In genomic region chrX:12159799-12160198, GRCh38 we compare ENCODE assay signal across 1 cellular context.
TF ChIP-seq lines count a peak whose summit lies in the region.

No MANE protein-coding gene starts in this region.

TF ChIP-seq in HEK293, 187 proteins besides CTCF, POLR2A, EP300 and RAD21 (continued from another document and continues in another):
- TF ChIP-seq ZBTB10 (tag by site-specific recombination; IDR thresholded peaks at IDR 0.05) (no peak), SP7 (tag by site-specific recombination; IDR thresholded peaks at IDR 0.05) (peak; percentile 69), PRDM2 (tag by site-specific recombination; IDR thresholded peaks at IDR 0.05; ENCODE audit: borderline replicate concordance) (no peak), ZNF514 (tag by site-specific recombination; IDR thresholded peaks at IDR 0.05) (no peak), SCRT1 (tag by site-specific recombination; IDR thresholded peaks at IDR 0.05; ENCODE audit: borderline replicate concordance) (no peak), ZNF558 (tag by site-specific recombination; IDR thresholded peaks at IDR 0.05) (no peak), ZNF48 (tag by site-specific recombination; IDR thresholded peaks at IDR 0.05) (no peak), ZBTB7A (tag by site-specific recombination; IDR thresholded peaks at IDR 0.05; ENCODE audit: low read depth) (no peak), REST (tag by site-specific recombination; IDR thresholded peaks at IDR 0.05) (no peak), ZFP3 (tag by site-specific recombination; IDR thresholded peaks at IDR 0.05; ENCODE audit: low read depth) (no peak), PRDM6 (tag by site-specific recombination; IDR thresholded peaks at IDR 0.05) (no peak), ZNF658 (tag by site-specific recombination; IDR thresholded peaks at IDR 0.05) (no peak), PRDM10 (tag by site-specific recombination; IDR thresholded peaks at IDR 0.05) (peak; percentile 51; the same call in 1 of the 2 replicates), ZNF555 (tag by site-specific recombination; conservative IDR thresholded peaks at IDR 0.05) (no peak), TSHZ1 (tag by site-specific recombination; IDR thresholded peaks at IDR 0.05; ENCODE audit: borderline replicate concordance) (peak; percentile 33; the same call in 1 of the 2 replicates), ZIC2 (tag by site-specific recombination; IDR thresholded peaks at IDR 0.05) (peak; percentile 87), ZNF626 (tag by site-specific recombination; IDR thresholded peaks at IDR 0.05) (no peak), KLF7 (tag by site-specific recombination; IDR thresholded peaks at IDR 0.05; ENCODE audit: borderline replicate concordance) (peak; percentile 95; the same call in 1 of the 2 replicates), ZNF280C (tag by site-specific recombination; IDR thresholded peaks at IDR 0.05) (no peak), ZFP41 (tag by site-specific recombination; IDR thresholded peaks at IDR 0.05; ENCODE audit: borderline replicate concordance) (no peak), ZNF513 (tag by site-specific recombination; IDR thresholded peaks at IDR 0.05) (no peak), HOXA7 (CRISPR knock-in tag; IDR thresholded peaks at IDR 0.05; ENCODE audit: borderline replicate concordance) (no peak), ZNF138 (tag by site-specific recombination; IDR thresholded peaks at IDR 0.05; ENCODE audit: borderline replicate concordance) (no peak), ZXDB (tag by site-specific recombination; IDR thresholded peaks at IDR 0.05) (peak; percentile 48; the same call in 1 of the 2 replicates), ZNF677 (tag by site-specific recombination; IDR thresholded peaks at IDR 0.05) (no peak), MEIS1 (CRISPR knock-in tag; IDR thresholded peaks at IDR 0.05; ENCODE audit: borderline replicate concordance) (no peak), ZNF248 (tag by site-specific recombination; IDR thresholded peaks at IDR 0.05) (no peak)
